ENCODE assay signal across 34 cellular contexts in genomic region chr3:68441054-68441453, GRCh38.
"Had no signal": no experiment of that assay in that cellular context is flagged by ENCODE, and none has a peak within 500 bp of the region (broad histone marks: within the 10 kb centered on the region; RNA-seq: fewer than 3 reads in every experiment).

No MANE protein-coding gene starts in this region.

- H3K9me3 ChIP-seq: MG63 had no signal

- H3K27ac ChIP-seq: KMS-11 had no signal

- DNase-seq: Karpas-422, Kasumi-1, MG63, MM.1S, MV-4-11, NCI-H1048, NCI-H1092, NCI-H1092 treated with DMSO at 0.1 percent for 48 hours, NCI-H1105, NCI-H1105 treated with DMSO at 0.1 percent for 48 hours, NCI-H1417, NCI-H1417 treated with DMSO at 0.1 percent for 48 hours, NCI-H1436, NCI-H1436 treated with DMSO at 0.1 percent for 48 hours, NCI-H146, NCI-H1694, NCI-H1694 treated with DMSO at 0.1 percent for 48 hours, NCI-H187, NCI-H187 treated with DMSO at 0.1 percent for 48 hours, NCI-H1930, NCI-H2029, NCI-H2029 treated with DMSO at 0.1 percent for 48 hours, NCI-H2081, NCI-H2081 treated with DMSO at 0.1 percent for 48 hours, NCI-H2107, NCI-H2171, NCI-H2171 treated with DMSO at 0.1 percent for 48 hours, NCI-H2227 treated with DMSO at 0.1 percent for 48 hours, NCI-H226, NCI-H345, NCI-H446, NCI-H510A, NCI-H510A treated with DMSO at 0.1 percent for 48 hours had no signal

- H3K27me3 ChIP-seq: MG63 had no signal

- H3K4me3 ChIP-seq: MG63 had no signal

- H3K36me3 ChIP-seq: MG63 had no signal
